Comparison of ENCODE assay signal across 8 cellular contexts in the genomic region with DNA sequence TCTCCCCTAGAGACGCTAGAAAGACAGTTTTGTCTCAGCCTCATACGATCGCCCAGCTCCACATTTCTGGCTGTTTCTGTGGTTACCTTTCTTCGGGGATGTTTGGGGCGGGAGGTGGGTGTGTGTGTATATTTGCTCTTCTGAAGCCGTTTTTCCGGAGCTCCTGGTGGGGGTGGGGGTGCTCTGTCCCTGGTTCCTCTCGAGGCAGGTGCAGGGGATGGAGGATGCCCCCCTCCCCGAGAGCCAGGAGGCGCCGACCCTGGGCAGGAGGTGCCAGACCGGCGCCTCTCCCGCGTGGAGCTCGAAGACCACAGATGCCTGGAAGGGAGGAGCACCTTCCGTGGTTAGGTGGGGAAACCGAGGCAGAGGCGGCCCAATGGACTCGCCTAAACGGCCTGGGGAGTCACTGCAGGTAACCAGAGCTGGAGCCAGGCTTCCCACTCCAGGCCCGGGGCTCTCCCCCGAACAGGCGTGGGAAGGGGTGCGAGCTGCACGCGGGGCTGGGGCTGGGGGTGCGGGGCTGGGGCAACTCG. TPM values are rescaled to one million over a fixed set of nuclear protein-coding genes. Genes with fewer than 3 reads are reported as not detected.
DNase-seq lines count a peak whose midpoint lies in the region; ATAC-seq and TF ChIP-seq lines count a peak whose summit lies in the region.

No MANE protein-coding gene starts in this region.

- DNase-seq in BJ (ENCODE audit: low read depth) (no peak), body of pancreas (no peak), ACHN (no peak)
- no peak for DNase-seq in Jurkat, Clone E6-1 (ENCODE audit: low read depth, low spot score)

- peak overlapping the region; percentile 63 to 72 for H3K9ac ChIP-seq in mucosa of rectum (ENCODE audit: low read depth in 1 of 2, low read length in 2 of 2)

- POLR2A ChIA-PET in BJ (lab: Charles Lee) = no interaction called here

- no peak for TF ChIP-seq POLR2A in body of pancreas (IDR thresholded peaks at IDR 0.05)

- peak overlapping the region; percentile 60 for H3K4me3 ChIP-seq in BJ (ENCODE audit: low read depth, low read length)
- H3K4me3 ChIP-seq in Jurkat, Clone E6-1 (ENCODE audit: low read length) = peak overlapping the region; percentile 55
- peak overlapping the region in 1 of 2 donors; percentile 14 for H3K4me3 ChIP-seq in body of pancreas
- H3K4me3 ChIP-seq in mucosa of rectum (ENCODE audit: low read length in 2 of 2) = peak overlapping the region; percentile 64 to 72

- no peaks in the 10 kb centered on the region for H3K9me3 ChIP-seq in body of pancreas
- no peaks in the 10 kb centered on the region for H3K9me3 ChIP-seq in mucosa of rectum (ENCODE audit: control insufficient read depth in 2 of 2, low read length in 2 of 2)

- intact Hi-C loops in body of pancreas (cut with DNase I) = no loop called here

- 22 to 59% methylated on average over 7 to 29 of the region's 29 CpGs for WGBS in body of pancreas, 2 donors

- in situ Hi-C loops in ACHN (cut with HindIII; ENCODE audit: low pct_ligation_motif_present, low pct_unique_long_range_greater_than_20kb, low sequenced_read_pairs) = no loop called here

- no peaks in the 10 kb centered on the region for H3K36me3 ChIP-seq in BJ (ENCODE audit: control insufficient read depth, insufficient read depth, low read length)
- no peaks in the 10 kb centered on the region for H3K36me3 ChIP-seq in body of pancreas (replicated peaks in 1 of 2; ENCODE audit: insufficient read depth in 1 of 2, low read depth in 2 of 2)
- H3K36me3 ChIP-seq in mucosa of rectum (ENCODE audit: control insufficient read depth in 2 of 2, insufficient read depth in 2 of 2, low read length in 2 of 2) = no peaks in the 10 kb centered on the region

- no peak for TF ChIP-seq CTCF in BJ (IDR thresholded peaks at IDR 0.05; ENCODE audit: insufficient read depth, low read depth, low read length)
- no peak for TF ChIP-seq CTCF in body of pancreas (IDR thresholded peaks at IDR 0.05)

- no peaks in the 10 kb centered on the region for H3K27me3 ChIP-seq in BJ (ENCODE audit: control insufficient read depth, insufficient read depth, low read length)
- H3K27me3 ChIP-seq in body of pancreas = no peaks in the 10 kb centered on the region
- H3K27me3 ChIP-seq in mucosa of rectum (ENCODE audit: control insufficient read depth in 2 of 2, insufficient read depth in 2 of 2, low read length in 2 of 2) = no peaks in the 10 kb centered on the region

- ATAC-seq in body of pancreas = no peak
- no peak for ATAC-seq in GM19328 (IDR thresholded peaks at IDR 0.05; ENCODE audit: unreplicated experiment)
- ATAC-seq in GM19455 (IDR thresholded peaks at IDR 0.05; ENCODE audit: unreplicated experiment) = no peak
- no peak for ATAC-seq in HG03439 (IDR thresholded peaks at IDR 0.05; ENCODE audit: unreplicated experiment)

- H3K4me1 ChIP-seq in body of pancreas = peaks cover 36% of the 10 kb centered on the region
- peaks cover 26 to 40% of the 10 kb centered on the region in 2 donors for H3K4me1 ChIP-seq in mucosa of rectum (ENCODE audit: control insufficient read depth in 2 of 2, insufficient read depth in 2 of 2, low read length in 2 of 2)

- H3K27ac ChIP-seq in body of pancreas (peak overlapping the region in 3 of 4 donors; percentile 81 to 90 (median 82)), mucosa of rectum (ENCODE audit: low read depth in 2 of 2, low read length in 2 of 2) (peak overlapping the region; percentile 86 to 87)

- CTCF ChIA-PET in BJ (lab: Yijun Ruan, JAX) = interaction anchor here (1.2 to 3.3 kb wide), 6 partner anchors 11 to 230 kb away, joined by 3 to 26 read pairs (median 4); no protein-coding TSS in a partner anchor

RNA-seq across cellular contexts. Expression of a gene that starts 0.7 kb away (rescaled TPM):
- polyA plus RNA-seq in BJ (2011; rRNA removed) = 8.1 and 17.6 TPM in 2 replicates
- polyA minus RNA-seq in BJ (2011; rRNA and poly(A)+ RNA removed) = 7.1 and 9.7 TPM in 2 replicates
- 41.8 TPM for polyA plus RNA-seq in Jurkat, Clone E6-1 (2012; ENCODE audit: insufficient read depth, insufficient read length)
- 10 to 100 TPM; 41.0 to 66.3 TPM for total RNA-seq in body of pancreas
